8 cellular contexts compared by ENCODE assay signal in the genomic region with DNA sequence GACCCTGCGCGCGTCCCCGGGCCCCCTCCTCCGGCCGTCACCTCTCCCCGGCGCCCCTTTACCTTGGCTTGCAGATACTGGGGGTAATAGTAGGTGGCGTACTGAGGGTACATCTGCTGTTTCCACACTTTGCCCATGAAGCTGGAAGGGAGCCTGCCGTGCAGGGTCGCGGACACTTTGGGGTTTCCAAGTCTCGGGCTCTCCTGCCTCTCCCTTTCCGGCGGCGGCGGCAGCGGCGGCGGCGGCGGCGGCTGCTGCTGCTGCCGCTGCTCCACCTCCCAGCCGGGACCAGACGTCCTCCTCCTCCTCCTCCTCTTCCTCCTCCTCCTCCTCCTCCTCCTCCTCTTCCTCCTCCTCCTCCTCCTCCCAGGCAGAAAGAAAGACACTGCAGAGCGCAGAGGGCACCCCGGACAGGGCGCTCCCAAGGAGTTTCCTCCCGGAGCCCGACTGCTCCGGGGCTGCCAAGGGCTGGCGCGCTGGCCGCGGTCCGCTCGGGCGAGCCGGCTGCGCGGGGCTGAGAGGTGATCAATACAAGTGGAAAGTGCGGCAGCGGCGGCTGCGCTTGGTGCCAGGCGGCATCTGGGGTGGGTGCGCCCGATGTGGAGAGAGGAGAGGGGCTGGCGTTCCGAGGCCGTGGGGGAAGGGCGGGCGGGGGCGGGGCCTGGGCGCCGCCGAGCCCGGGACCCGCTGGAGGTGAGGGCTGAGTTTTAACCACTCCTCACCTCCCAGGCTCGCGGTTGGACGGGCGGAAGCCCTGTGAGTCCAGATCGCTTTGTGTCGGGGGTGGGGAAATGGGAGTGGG. TPM values are rescaled to one million over a fixed set of nuclear protein-coding genes. Genes with fewer than 3 reads are reported as not detected.
DNase-seq lines count a peak whose midpoint lies in the region; ATAC-seq and TF ChIP-seq lines count a peak whose summit lies in the region.

A gene with protein sequence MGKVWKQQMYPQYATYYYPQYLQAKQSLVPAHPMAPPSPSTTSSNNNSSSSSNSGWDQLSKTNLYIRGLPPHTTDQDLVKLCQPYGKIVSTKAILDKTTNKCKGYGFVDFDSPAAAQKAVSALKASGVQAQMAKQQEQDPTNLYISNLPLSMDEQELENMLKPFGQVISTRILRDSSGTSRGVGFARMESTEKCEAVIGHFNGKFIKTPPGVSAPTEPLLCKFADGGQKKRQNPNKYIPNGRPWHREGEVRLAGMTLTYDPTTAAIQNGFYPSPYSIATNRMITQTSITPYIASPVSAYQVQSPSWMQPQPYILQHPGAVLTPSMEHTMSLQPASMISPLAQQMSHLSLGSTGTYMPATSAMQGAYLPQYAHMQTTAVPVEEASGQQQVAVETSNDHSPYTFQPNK (minus strand): TSS at position 581 of the 802 bp plus-strand sequence. CDS start 444 bp downstream, at position 137.

- H3K4me1 ChIP-seq in PC-9 (replicated peaks; ENCODE audit: insufficient read depth), result peaks cover 38% of the 10 kb centered on the region
- peaks cover 4 to 42% (median 35%) of the 10 kb centered on the region in 5 donors for H3K4me1 ChIP-seq in subcutaneous abdominal adipose tissue (ENCODE audit: control insufficient read depth in 5 of 5, insufficient read depth in 5 of 5, low read length in 5 of 5)

- BruUV-seq in PC-9 (replicated peaks; lab: Mats Ljungman, UMichigan), result no TSS peak

- H3K4me1 Mint-ChIP-seq in CD14-positive monocyte (peaks cover 38% of the 10 kb centered on the region), nephron (peaks cover 36% of the 10 kb centered on the region)
- peaks cover 43% of the 10 kb centered on the region for H3K4me1 Mint-ChIP-seq in activated T-helper 2 cell treated with anti-CD3 and anti-CD28 coated beads, Interferon-gamma antibody, Interleukin-2, Interleukin-4, amounts not matched to agents 10 μg/mL and 5 μg/mL and 100 μg/mL, durations not matched to agents 14 hours and 24 hours and 36 hours (ENCODE audit: low read depth)

- H3K79me2 ChIP-seq in PC-9 (ENCODE audit: low read depth), result peaks cover 44% of the 10 kb centered on the region

- peak within 1 kb of the TSS; percentile 77 for H2AFZ ChIP-seq in PC-9

- H3K4me3 Mint-ChIP-seq in CD14-positive monocyte (peak within 1 kb of the TSS; percentile 91 to 95), nephron (peak within 1 kb of the TSS; percentile 86 to 94 (median 92))
- H3K4me3 Mint-ChIP-seq in activated T-helper 2 cell treated with anti-CD3 and anti-CD28 coated beads, Interferon-gamma antibody, Interleukin-2, Interleukin-4, amounts not matched to agents 10 μg/mL and 5 μg/mL and 100 μg/mL, durations not matched to agents 14 hours and 24 hours and 36 hours (ENCODE audit: low read depth), result peak within 1 kb of the TSS; percentile 93

- POLR2A ChIA-PET in PC-9 (lab: Charles Lee; ENCODE audit: unreplicated experiment), result interaction anchor here (0.5 to 0.7 kb wide), 3 partner anchors 10 to 100 kb away, joined by 3 to 39 read pairs (median 4); no protein-coding TSS in a partner anchor

- peak within 1 kb of the TSS; percentile 92 for H3K4me2 ChIP-seq in PC-9

- peaks cover 0 to 4% of the 10 kb centered on the region in 2 donors for H3K36me3 Mint-ChIP-seq in CD14-positive monocyte
- H3K36me3 Mint-ChIP-seq in activated T-helper 2 cell treated with anti-CD3 and anti-CD28 coated beads, Interferon-gamma antibody, Interleukin-2, Interleukin-4, amounts not matched to agents 10 μg/mL and 5 μg/mL and 100 μg/mL, durations not matched to agents 14 hours and 24 hours and 36 hours (ENCODE audit: low read depth), result peaks cover 5% of the 10 kb centered on the region
- no peaks in the 10 kb centered on the region for H3K36me3 Mint-ChIP-seq in nephron (ENCODE audit: low read depth)

- intact Hi-C loops in CD14-positive monocyte (cut with micrococcal nuclease), result loop anchor here in 1 of 2 donors (5.0 kb wide), 1 partner anchor 209 kb away; no protein-coding TSS in a partner anchor
- intact Hi-C loops in PC-9 (cut with micrococcal nuclease; ENCODE audit: unreplicated experiment), result loop anchor here (1.0 to 10.0 kb wide), 4 partner anchors 159 to 477 kb away; no protein-coding TSS in a partner anchor
- intact Hi-C loops in activated T-helper 2 cell treated with anti-CD3 and anti-CD28 coated beads, Interferon-gamma antibody, Interleukin-2, Interleukin-4, amounts not matched to agents 10 μg/mL and 5 μg/mL and 100 μg/mL, durations not matched to agents 14 hours and 24 hours and 36 hours (cut with micrococcal nuclease), result loop anchor here (2.0 to 5.0 kb wide), 5 partner anchors 65 to 584 kb away; no protein-coding TSS in a partner anchor

- peak; percentile 48 for ATAC-seq in HG02623 (IDR thresholded peaks at IDR 0.05; ENCODE audit: unreplicated experiment)

- TF ChIP-seq CTCF in CD14-positive monocyte (IDR thresholded peaks at IDR 0.05) (no peak), PC-9 (conservative IDR thresholded peaks at IDR 0.05) (no peak), fibroblast of pulmonary artery (IDR thresholded peaks at IDR 0.05; ENCODE audit: low read length, missing control alignments) (no peak), nephron (IDR thresholded peaks at IDR 0.05; ENCODE audit: unreplicated experiment in 3 of 3) (no peak)

- peak within 1 kb of the TSS; percentile 85 for H3K4me3 ChIP-seq in PC-9
- H3K4me3 ChIP-seq in fibroblast of pulmonary artery (replicated peaks; ENCODE audit: low read depth, low read length), result peak within 1 kb of the TSS; percentile 74
- H3K4me3 ChIP-seq in subcutaneous abdominal adipose tissue (ENCODE audit: low read depth in 1 of 5, low read length in 5 of 5), result peak within 1 kb of the TSS; percentile 82 to 92 (median 87)

- CTCF ChIA-PET in PC-9 (lab: Charles Lee), result no interaction called here

- H3F3A ChIP-seq in PC-9 (ENCODE audit: insufficient read depth, low read depth), result peaks cover 6% of the 10 kb centered on the region; the same call in 1 of the 2 replicates

- peaks cover 20 to 36% (median 29%) of the 10 kb centered on the region in 3 donors for H3K27me3 Mint-ChIP-seq in CD14-positive monocyte (ENCODE audit: low read depth in 3 of 3)
- H3K27me3 Mint-ChIP-seq in activated T-helper 2 cell treated with anti-CD3 and anti-CD28 coated beads, Interferon-gamma antibody, Interleukin-2, Interleukin-4, amounts not matched to agents 10 μg/mL and 5 μg/mL and 100 μg/mL, durations not matched to agents 14 hours and 24 hours and 36 hours (ENCODE audit: low read depth), result peaks cover 28% of the 10 kb centered on the region
- no peaks in the 10 kb centered on the region for H3K27me3 Mint-ChIP-seq in nephron (ENCODE audit: low read depth)

- H3K9me2 ChIP-seq in PC-9 (ENCODE audit: insufficient read depth), result no peaks in the 10 kb centered on the region

- H3K9me3 ChIP-seq in PC-9 (ENCODE audit: insufficient read depth, low read depth) (no peaks in the 10 kb centered on the region), subcutaneous abdominal adipose tissue (ENCODE audit: control insufficient read depth in 5 of 5, low read length in 5 of 5) (no peaks in the 10 kb centered on the region)

- H3K9me3 Mint-ChIP-seq in CD14-positive monocyte, result peaks cover 0 to 3% (median 0%) of the 10 kb centered on the region in 7 donors
- no peaks in the 10 kb centered on the region for H3K9me3 Mint-ChIP-seq in activated T-helper 2 cell treated with anti-CD3 and anti-CD28 coated beads, Interferon-gamma antibody, Interleukin-2, Interleukin-4, amounts not matched to agents 10 μg/mL and 5 μg/mL and 100 μg/mL, durations not matched to agents 14 hours and 24 hours and 36 hours
- no peaks in the 10 kb centered on the region for H3K9me3 Mint-ChIP-seq in nephron

- no peaks in the 10 kb centered on the region for H4K20me1 ChIP-seq in PC-9 (ENCODE audit: insufficient read depth)

- H3K27ac Mint-ChIP-seq in CD14-positive monocyte (peak within 1 kb of the TSS in 5 of 7 donors; percentile 50 to 86 (median 65)), nephron (peak within 1 kb of the TSS; percentile 96 to 97 (median 96))
- peak within 1 kb of the TSS; percentile 91 for H3K27ac Mint-ChIP-seq in activated T-helper 2 cell treated with anti-CD3 and anti-CD28 coated beads, Interferon-gamma antibody, Interleukin-2, Interleukin-4, amounts not matched to agents 10 μg/mL and 5 μg/mL and 100 μg/mL, durations not matched to agents 14 hours and 24 hours and 36 hours

- H3K27ac ChIP-seq in PC-9, result peak within 1 kb of the TSS; percentile 73
- H3K27ac ChIP-seq in subcutaneous abdominal adipose tissue (ENCODE audit: low read depth, low read length), result peak within 1 kb of the TSS; percentile 98

- DNase-seq in CD14-positive monocyte (ENCODE audit: low spot score) (no peak), PC-9 (peak in 1 of 2 experiments; percentile 57), fibroblast of pulmonary artery (ENCODE audit: low read depth) (peak; percentile 74), NCI-H1048 (lab: John Stamatoyannopoulos, UW) (no peak)
- peak; percentile 35 for DNase-seq in activated T-helper 2 cell treated with anti-CD3 and anti-CD28 coated beads, Interferon-gamma antibody, Interleukin-2, Interleukin-4, amounts not matched to agents 10 μg/mL and 5 μg/mL and 100 μg/mL, durations not matched to agents 14 hours and 24 hours and 36 hours (ENCODE audit: low spot score)

- H3K9ac ChIP-seq in subcutaneous abdominal adipose tissue (ENCODE audit: low read length in 5 of 5), result peak within 1 kb of the TSS; percentile 42 to 97 (median 91)

- H3K36me3 ChIP-seq in PC-9 (ENCODE audit: low read depth) (no peaks in the 10 kb centered on the region), subcutaneous abdominal adipose tissue (ENCODE audit: control insufficient read depth in 5 of 5, insufficient read depth in 5 of 5, low read length in 5 of 5) (no peaks in the 10 kb centered on the region)

- H3K27me3 ChIP-seq in PC-9 (ENCODE audit: insufficient read depth, low read depth) (no peaks in the 10 kb centered on the region), subcutaneous abdominal adipose tissue (ENCODE audit: control insufficient read depth in 5 of 5, insufficient read depth in 4 of 5, low read length in 5 of 5) (no peaks in the 10 kb centered on the region)

RNA-seq across cellular contexts. Expression of the gene that starts here (rescaled TPM):
- polyA plus RNA-seq in CD14-positive monocyte, result 10 to 100 TPM; 89.4 to 91.2 TPM
- total RNA-seq in PC-9 (2021), result 50.7 and 65.1 TPM in 2 replicates
- 40.1 and 42.2 TPM in 2 replicates for total RNA-seq in activated T-helper 2 cell treated with anti-CD3 and anti-CD28 coated beads, Interferon-gamma antibody, Interleukin-2, Interleukin-4, amounts not matched to agents 10 μg/mL and 5 μg/mL and 100 μg/mL, durations not matched to agents 14 hours and 24 hours and 36 hours

Comparison
In these comparisons a context has a peak if more than half of its experiments do, and no peak if none do; other contexts are left out.
1. DNase-seq: peak in activated T-helper 2 cell treated with anti-CD3 and anti-CD28 coated beads, Interferon-gamma antibody, Interleukin-2, Interleukin-4, amounts not matched to agents 10 μg/mL and 5 μg/mL and 100 μg/mL, durations not matched to agents 14 hours and 24 hours and 36 hours (single experiment) and fibroblast of pulmonary artery (single experiment); none in CD14-positive monocyte (single experiment) and NCI-H1048 (single experiment).
2. Peak in every context shown above with its lines, with median percentiles within 50 percentile points of each other: H3K27ac Mint-ChIP-seq, H3K4me3 Mint-ChIP-seq and H3K4me3 ChIP-seq.